ENCODE assay signal across 26 cellular contexts in genomic region chr4:140332734-140333133, GRCh38. TPM values are rescaled to one million over a fixed set of nuclear protein-coding genes. Genes with fewer than 3 reads are reported as not detected.
DNase-seq lines count a peak whose midpoint lies in the region; ATAC-seq, FAIRE-seq and TF ChIP-seq lines count a peak whose summit lies in the region.
"Had no signal": no experiment of that assay in that cellular context is flagged by ENCODE, and none has a peak within 500 bp of the region (broad histone marks: within the 10 kb centered on the region; RNA-seq: fewer than 3 reads in every experiment).

No MANE protein-coding gene starts in this region.

- H3K4me1 ChIP-seq in mammary epithelial cell (ENCODE audit: insufficient read depth, low read length) (no peaks in the 10 kb centered on the region), K562 (replicated peaks in 1 of 2; ENCODE audit: control insufficient read depth in 2 of 2, insufficient read depth in 2 of 2, low read length in 2 of 2) (peaks cover 0 to 4% of the 10 kb centered on the region in 2 experiments; a peak in 1 of 5 replicates), mesenchymal stem cell (ENCODE audit: control insufficient read depth, insufficient read depth, low read depth, low read length) (no peaks in the 10 kb centered on the region), right lobe of liver (no peaks in the 10 kb centered on the region), gastroesophageal sphincter (no peaks in the 10 kb centered on the region)
- H3K4me1 ChIP-seq: A549, BE2C, HAP-1 had no signal

- no peak overlapping the region for H3K14ac ChIP-seq in mesenchymal stem cell (ENCODE audit: low read length in 2 of 2)

- peak; percentile 36; the same call in 2 of the 3 replicates for ATAC-seq in K562
- no peak for ATAC-seq in right lobe of liver
- no peak for ATAC-seq in gastroesophageal sphincter
- ATAC-seq in GM19467 (IDR thresholded peaks at IDR 0.05; ENCODE audit: unreplicated experiment) = no peak
- ATAC-seq: A549 had no signal

- TF ChIP-seq CTCF in mammary epithelial cell (conservative IDR thresholded peaks at IDR 0.05 in 1 of 2, IDR thresholded peaks at IDR 0.05 in 1 of 2; ENCODE audit: extremely low read depth in 1 of 2, insufficient read depth in 1 of 2, low read depth in 1 of 2, low read length in 2 of 2) (no peak), MCF 10A (IDR thresholded peaks at IDR 0.05; ENCODE audit: unreplicated experiment) (no peak), K562 (IDR thresholded peaks at IDR 0.05 in 2 of 3, conservative IDR thresholded peaks at IDR 0.05 in 1 of 3; ENCODE audit: insufficient read depth in 2 of 3, low read depth in 1 of 3, low read length in 3 of 3) (no peak), right lobe of liver (IDR thresholded peaks at IDR 0.05) (no peak), gastroesophageal sphincter (IDR thresholded peaks at IDR 0.05) (no peak)

- no peaks in the 10 kb centered on the region for H3K79me1 ChIP-seq in mesenchymal stem cell (replicated peaks; ENCODE audit: low read length, poor library complexity, severe bottlenecking)

- BruUV-seq in mammary epithelial cell (replicated peaks; lab: Mats Ljungman, UMichigan) (no TSS peak), MCF 10A (replicated peaks; lab: Mats Ljungman, UMichigan) (no TSS peak), K562 (replicated peaks; lab: Mats Ljungman, UMichigan) (no TSS peak)

- no peak for FAIRE-seq in K562 (lab: Jason Lieb, UNC)
- FAIRE-seq: A549, GM12891, GM18507, H54 had no signal

- H3K27ac ChIP-seq in mammary epithelial cell (ENCODE audit: insufficient read depth, low read depth, low read length) = no peak overlapping the region
- H3K27ac ChIP-seq in K562 (ENCODE audit: extremely low read depth, low read depth, low read length) = no peak overlapping the region
- no peak overlapping the region for H3K27ac ChIP-seq in mesenchymal stem cell (ENCODE audit: low read length, poor library complexity, severe bottlenecking)
- no peak overlapping the region for H3K27ac ChIP-seq in right lobe of liver
- H3K27ac ChIP-seq in gastroesophageal sphincter = no peak overlapping the region
- H3K27ac ChIP-seq: A549; BLaER1 treated with 17β-estradiol and CSF1 and Interleukin-3, amounts not matched to agents 10 nM and 100 nM had no signal

- H3K36me3 ChIP-seq in mammary epithelial cell (ENCODE audit: insufficient read depth, low read length) (no peaks in the 10 kb centered on the region), K562 (ENCODE audit: control insufficient read depth, insufficient read depth, low read length) (no peaks in the 10 kb centered on the region), mesenchymal stem cell (ENCODE audit: control insufficient read depth in 1 of 2, insufficient read depth in 2 of 2, low read depth in 1 of 2, low read length in 2 of 2) (no peaks in the 10 kb centered on the region), right lobe of liver (no peaks in the 10 kb centered on the region), gastroesophageal sphincter (no peaks in the 10 kb centered on the region)
- H3K36me3 ChIP-seq: BE2C; BLaER1 treated with 17β-estradiol and CSF1 and Interleukin-3, amounts not matched to agents 10 nM and 100 nM; HAP-1 had no signal

- H3K4me3 ChIP-seq in mammary epithelial cell (replicated peaks in 1 of 3; ENCODE audit: insufficient read depth in 1 of 3, low read depth in 2 of 3, low read length in 3 of 3) (no peak overlapping the region), K562 (no peak overlapping the region), mesenchymal stem cell (ENCODE audit: insufficient read depth in 1 of 2, low read depth in 1 of 2, low read length in 2 of 2) (no peak overlapping the region), right lobe of liver (no peak overlapping the region), gastroesophageal sphincter (no peak overlapping the region)
- H3K4me3 ChIP-seq: A549; BLaER1 treated with 17β-estradiol and CSF1 and Interleukin-3, amounts not matched to agents 10 nM and 100 nM; HAP-1 had no signal

- H4K8ac ChIP-seq in mesenchymal stem cell (ENCODE audit: low read length) = no peak overlapping the region

- in situ Hi-C loops in mammary epithelial cell (cut with MboI; ENCODE audit: low sequenced_read_pairs in 2 of 2) = no loop called here
- in situ Hi-C loops in K562 (cut with MboI) = no loop called here

- peak overlapping the region; percentile 26 for H2AFZ ChIP-seq in mammary epithelial cell (ENCODE audit: low read depth, low read length)
- no peak overlapping the region for H2AFZ ChIP-seq in K562 (ENCODE audit: low read depth, low read length)
- no peak overlapping the region for H2AFZ ChIP-seq in mesenchymal stem cell (ENCODE audit: low read depth, low read length)

- dilution Hi-C loops in mammary epithelial cell (cut with HindIII; ENCODE audit: low sequenced_read_pairs) = no loop called here

- H3K36me3 Mint-ChIP-seq in MCF 10A (ENCODE audit: insufficient read depth, unreplicated experiment) = no peaks in the 10 kb centered on the region
- H3K36me3 Mint-ChIP-seq: CD4-positive, alpha-beta memory T cell had no signal

- POLR2A ChIA-PET in MCF 10A (lab: Yijun Ruan, JAX) (interaction anchor here (0.6 kb wide), 1 partner anchor 470 kb away, joined by 4 read pairs; no protein-coding TSS in a partner anchor), K562 (lab: Yijun Ruan, JAX) (no interaction called here)

- no peaks in the 10 kb centered on the region for H3K79me2 ChIP-seq in mammary epithelial cell (ENCODE audit: insufficient read depth, low read length)
- H3K79me2 ChIP-seq in K562 (ENCODE audit: control insufficient read depth, insufficient read depth, low read length) = no peaks in the 10 kb centered on the region

- H2BK120ac ChIP-seq in mesenchymal stem cell (ENCODE audit: low read depth, low read length) = no peak overlapping the region

- WGBS in mammary epithelial cell (ENCODE audit: low coverage, missing lambda C conversion rate) = 95% methylated on average over 2 of the region's 2 CpGs
- WGBS in K562 (ENCODE audit: insufficient coverage, low coverage, missing lambda C conversion rate) = 0% methylated on average over 2 of the region's 2 CpGs
- 85% methylated on average over 2 of the region's 2 CpGs for WGBS in mesenchymal stem cell
- WGBS in right lobe of liver (ENCODE audit: insufficient coverage, low coverage, low lambda C conversion rate, missing lambda C conversion rate) = 66% methylated on average over 2 of the region's 2 CpGs
- WGBS in gastroesophageal sphincter (ENCODE audit: low coverage in 1 of 2), 2 donors = 70 to 77% methylated on average over 2 of the region's 2 CpGs

- no peak overlapping the region for H2BK5ac ChIP-seq in mesenchymal stem cell (ENCODE audit: low read depth, low read length, poor library complexity, severe bottlenecking)

- no peaks in the 10 kb centered on the region for H3K9me3 Mint-ChIP-seq in MCF 10A (ENCODE audit: unreplicated experiment)
- H3K9me3 Mint-ChIP-seq: HFFc6 had no signal

- H2AK5ac ChIP-seq in mesenchymal stem cell (ENCODE audit: low read length, severe bottlenecking) = no peak overlapping the region

- DNase-seq in mammary epithelial cell = no peak
- no peak for DNase-seq in MCF 10A (ENCODE audit: unreplicated experiment)
- DNase-seq in K562 (ENCODE audit: extremely low read depth in 1 of 4, low spot score in 3 of 4) = no peak
- DNase-seq in mesenchymal stem cell = no peak
- DNase-seq in islet precursor cell = no peak
- no peak for DNase-seq in right lobe of liver
- DNase-seq: 8988T; ACHN; AML-193; BE2C; Calu3; CD4-positive, alpha-beta memory T cell; COR-L47; DMS53; DMS79 treated with DMSO at 0.1 percent for 48 hours; GF-D8; GOT3; HFFc6 had no signal

- CTCF ChIA-PET in mammary epithelial cell (lab: Charles Lee; ENCODE audit: low non-redundant PET) (no interaction called here), MCF 10A (lab: Yijun Ruan, JAX) (interaction anchor here (0.8 to 6.9 kb wide), 6 partner anchors 10 to 678 kb away, joined by 3 to 44 read pairs (median 4); no protein-coding TSS in a partner anchor), K562 (lab: Yijun Ruan, JAX; ENCODE audit: low intra/inter-chr PET ratio) (no interaction called here)

- no peak overlapping the region for H3K9ac ChIP-seq in mammary epithelial cell (ENCODE audit: insufficient read depth, low read length)
- H3K9ac ChIP-seq in K562 (ENCODE audit: insufficient read depth in 1 of 2, low read depth in 2 of 2, low read length in 2 of 2) = no peak overlapping the region
- H3K9ac ChIP-seq in mesenchymal stem cell (ENCODE audit: low read length) = no peak overlapping the region
- H3K9ac ChIP-seq: BLaER1 treated with 17β-estradiol and CSF1 and Interleukin-3, amounts not matched to agents 10 nM and 100 nM had no signal

- no peaks in the 10 kb centered on the region for H3K27me3 Mint-ChIP-seq in MCF 10A (ENCODE audit: insufficient read depth, unreplicated experiment)

- H4K91ac ChIP-seq in mesenchymal stem cell (ENCODE audit: low read length) = no peak overlapping the region

- no peak overlapping the region for H3K18ac ChIP-seq in mesenchymal stem cell (ENCODE audit: low read depth in 1 of 2, low read length in 2 of 2)

- intact Hi-C loops in mammary epithelial cell (cut with micrococcal nuclease) (loop anchor here (2.0 kb wide), 1 partner anchor 28 kb away; no protein-coding TSS in a partner anchor), MCF 10A (cut with micrococcal nuclease) (no loop called here), K562 (cut with micrococcal nuclease) (no loop called here), right lobe of liver (cut with DNase I) (no loop called here)

- no peak overlapping the region for H3K4me3 Mint-ChIP-seq in MCF 10A (ENCODE audit: unreplicated experiment)
- H3K4me3 Mint-ChIP-seq: CD4-positive, alpha-beta memory T cell; HFFc6 had no signal

- H3K23ac ChIP-seq in mesenchymal stem cell (ENCODE audit: low read length in 2 of 2) = no peak overlapping the region

- H3K4ac ChIP-seq in mesenchymal stem cell (ENCODE audit: low read depth in 1 of 2, low read length in 2 of 2) = no peak overlapping the region

- no peak overlapping the region for H3K4me2 ChIP-seq in mammary epithelial cell (ENCODE audit: insufficient read depth, low read depth, low read length)
- H3K4me2 ChIP-seq in K562 (ENCODE audit: insufficient read depth, low read length) = no peak overlapping the region
- H3K4me2 ChIP-seq in mesenchymal stem cell (ENCODE audit: low read length, poor library complexity, severe bottlenecking) = no peak overlapping the region
- H3K4me2 ChIP-seq: A549 had no signal

- no peak overlapping the region for H3K27ac Mint-ChIP-seq in MCF 10A (ENCODE audit: low read depth, unreplicated experiment)
- H3K27ac Mint-ChIP-seq: CD4-positive, alpha-beta memory T cell; HFFc6 had no signal

- H3K4me1 Mint-ChIP-seq in MCF 10A (ENCODE audit: insufficient read depth, unreplicated experiment) = no peaks in the 10 kb centered on the region

- H3K9me1 ChIP-seq in K562 (ENCODE audit: control insufficient read depth, insufficient read depth, low read length) = no peaks in the 10 kb centered on the region

- no peak overlapping the region for H2BK12ac ChIP-seq in mesenchymal stem cell (ENCODE audit: low read length in 2 of 2)

- TF ChIP-seq EP300 in K562 (IDR thresholded peaks at IDR 0.05; ENCODE audit: low read length) (no peak), gastroesophageal sphincter (IDR thresholded peaks at IDR 0.05) (no peak)

- peak overlapping the region; percentile 48 for H2BK15ac ChIP-seq in mesenchymal stem cell (ENCODE audit: low read depth, poor library complexity, severe bottlenecking)

- no peak for TF ChIP-seq POLR2A in K562 (conservative IDR thresholded peaks at IDR 0.05)
- no peak for TF ChIP-seq POLR2A in right lobe of liver (IDR thresholded peaks at IDR 0.05)
- no peak for TF ChIP-seq POLR2A in gastroesophageal sphincter (IDR thresholded peaks at IDR 0.05)

- H3K9me3 ChIP-seq in mammary epithelial cell (replicated peaks; ENCODE audit: insufficient read depth, low read length) (no peaks in the 10 kb centered on the region), K562 (replicated peaks; ENCODE audit: control insufficient read depth, insufficient read depth, low read depth, low read length) (no peaks in the 10 kb centered on the region), mesenchymal stem cell (ENCODE audit: control insufficient read depth, low read length) (no peaks in the 10 kb centered on the region), right lobe of liver (no peaks in the 10 kb centered on the region), gastroesophageal sphincter (no peaks in the 10 kb centered on the region)
- H3K9me3 ChIP-seq: A549, BE2C, HAP-1 had no signal

- TF ChIP-seq RAD21 in K562 (CRISPR knock-in tag; conservative IDR thresholded peaks at IDR 0.05 in 1 of 2, IDR thresholded peaks at IDR 0.05 in 1 of 2) = no peak

- no peaks in the 10 kb centered on the region for H4K20me1 ChIP-seq in mammary epithelial cell (ENCODE audit: insufficient read depth, low read length)
- no peaks in the 10 kb centered on the region for H4K20me1 ChIP-seq in K562 (replicated peaks; ENCODE audit: control insufficient read depth, insufficient read depth, low read length)
- H4K20me1 ChIP-seq: BLaER1 treated with 17β-estradiol and CSF1 and Interleukin-3, amounts not matched to agents 10 nM and 100 nM had no signal

- H3K27me3 ChIP-seq in mammary epithelial cell (ENCODE audit: insufficient read depth, low read length) (no peaks in the 10 kb centered on the region), K562 (ENCODE audit: control insufficient read depth in 2 of 2, insufficient read depth in 2 of 2, low read length in 2 of 2) (no peaks in the 10 kb centered on the region), mesenchymal stem cell (ENCODE audit: control insufficient read depth in 1 of 2, insufficient read depth in 1 of 2, low read length in 2 of 2) (no peaks in the 10 kb centered on the region), right lobe of liver (no peaks in the 10 kb centered on the region), gastroesophageal sphincter (no peaks in the 10 kb centered on the region)
- H3K27me3 ChIP-seq: BE2C; BLaER1 treated with 17β-estradiol and CSF1 and Interleukin-3, amounts not matched to agents 10 nM and 100 nM had no signal

RNA-seq across cellular contexts. Expression of gene SCOC, which starts 40.7 kb away (rescaled TPM):
- 100 to 1,000 TPM in 1 of 2 donors, 10 to 100 TPM in 1; 57.2 to 110 TPM for total RNA-seq in mammary epithelial cell
- polyA plus RNA-seq in mammary epithelial cell = 35.1 TPM
- polyA minus RNA-seq in mammary epithelial cell = 10.1 TPM
- total RNA-seq in MCF 10A (2022) = 49.2 and 57.5 TPM in 2 replicates
- total RNA-seq in K562 (2011; cell fraction: chromatin; rRNA removed; ENCODE audit: low replicate concordance) = 3.0 and 12.3 TPM in 2 replicates
- 2.5 and 3.6 TPM in 2 replicates for total RNA-seq in K562 (2011; cell fraction: nucleolus; rRNA removed)
- total RNA-seq in K562 (2011; cell fraction: nucleoplasm; rRNA removed) = 12.0 and 21.7 TPM in 2 replicates
- 16.7 and 16.8 TPM in 2 replicates for total RNA-seq in K562 (2014; rRNA removed)
- 53.7 and 59.5 TPM in 2 replicates for total RNA-seq in K562 (2014; rRNA removed; fragmentation: Illumina TruSeq; extraction: Trizol)
- 36.9 and 39.9 TPM in 2 replicates for total RNA-seq in K562 (2015; rRNA removed; fragmentation: Illumina TruSeq; extraction: Trizol)
- 32.3 and 38.0 TPM in 2 replicates for total RNA-seq in K562 (2021)
- 10.9 and 51.1 TPM in 2 replicates for polyA plus RNA-seq in K562 (2011; rRNA removed)
- polyA plus RNA-seq in K562 (2011; cell fraction: cytosol; rRNA removed) = 2.8 and 3.4 TPM in 2 replicates
- 2.8 and 7.1 TPM in 2 replicates for polyA plus RNA-seq in K562 (2011; cell fraction: nucleus; rRNA removed)
- 34.0 and 35.5 TPM in 2 replicates for polyA plus RNA-seq in K562 (2012)
- polyA plus RNA-seq in K562 (2014; fragmentation: Illumina TruSeq; extraction: Trizol) = 35.1 and 46.7 TPM in 2 replicates
- polyA plus RNA-seq in K562 (2014; fragmentation: Nextera tagmentation; extraction: Ambion mirVana) = 100 to 1,000 TPM in 1 of 2 experiments, 10 to 100 TPM in 1; 93.6 to 110 TPM
- 38.5 and 38.9 TPM in 2 replicates for polyA plus RNA-seq in K562 (2014; rRNA removed)
- 8.6 and 19.8 TPM in 2 replicates for polyA minus RNA-seq in K562 (2011; rRNA and poly(A)+ RNA removed)
- polyA minus RNA-seq in K562 (2011; cell fraction: cytosol; rRNA and poly(A)+ RNA removed) = 3.2 and 12.4 TPM in 2 replicates
- 6.1 and 16.2 TPM in 2 replicates for polyA minus RNA-seq in K562 (2011; cell fraction: nucleus; rRNA and poly(A)+ RNA removed)
- polyA plus RNA-seq in mesenchymal stem cell (2013, experiment 1 of 2) = 32.6 TPM
- 33.8 TPM for polyA plus RNA-seq in mesenchymal stem cell (2013, experiment 2 of 2)
- total RNA-seq in right lobe of liver = 10 to 100 TPM; 23.1 to 39.3 (median 29.3) TPM
- 10 to 100 TPM; 43.7 to 93.0 (median 68.2) TPM for total RNA-seq in gastroesophageal sphincter
